Comparison of ENCODE assay signal across 15 cellular contexts in the genomic region with DNA sequence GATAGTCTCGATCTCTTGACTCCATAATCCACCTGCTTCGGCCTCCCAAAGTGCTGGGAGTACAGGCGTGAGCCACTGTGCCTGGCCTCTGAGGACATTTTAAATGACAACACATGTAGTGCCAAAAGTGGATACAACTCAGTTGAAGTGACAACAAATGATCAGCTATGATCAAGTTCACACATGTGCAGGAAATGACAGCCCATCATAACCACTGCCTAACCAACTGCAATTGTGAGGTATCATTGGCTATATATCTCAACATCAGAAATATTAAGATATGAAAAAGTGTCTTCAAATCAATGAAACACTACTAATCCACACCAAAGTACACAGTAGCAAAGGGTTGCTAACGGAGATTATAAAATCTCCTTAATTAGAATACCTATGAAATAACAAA.
DNase-seq lines count a peak whose midpoint lies in the region; ATAC-seq, FAIRE-seq and TF ChIP-seq lines count a peak whose summit lies in the region.
"Had no signal": no experiment of that assay in that cellular context is flagged by ENCODE, and none has a peak within 500 bp of the region (broad histone marks: within the 10 kb centered on the region; RNA-seq: fewer than 3 reads in every experiment).

No MANE protein-coding gene starts in this region.

- no peaks in the 10 kb centered on the region for H3K27me3 Mint-ChIP-seq in activated CD4-positive, alpha-beta T cell treated with anti-CD3 and anti-CD28 coated beads, Interleukin-2, amount 10 ng/mL, durations not matched to agents 24 days and 14 days
- no peaks in the 10 kb centered on the region for H3K27me3 Mint-ChIP-seq in central memory CD8-positive, alpha-beta T cell
- no peaks in the 10 kb centered on the region for H3K27me3 Mint-ChIP-seq in effector memory CD8-positive, alpha-beta T cell
- H3K27me3 Mint-ChIP-seq: B cell had no signal

- H3K27ac Mint-ChIP-seq in activated CD4-positive, alpha-beta T cell treated with anti-CD3 and anti-CD28 coated beads, Interleukin-2, amount 10 ng/mL, durations not matched to agents 24 days and 14 days, result no peak overlapping the region
- no peak overlapping the region for H3K27ac Mint-ChIP-seq in central memory CD8-positive, alpha-beta T cell (ENCODE audit: low read depth)
- H3K27ac Mint-ChIP-seq in effector memory CD8-positive, alpha-beta T cell, result peak overlapping the region; percentile 26 to 75
- H3K27ac Mint-ChIP-seq: B cell; CD8-positive, alpha-beta T cell; H9 had no signal

- H3K4me3 Mint-ChIP-seq in activated CD4-positive, alpha-beta T cell treated with anti-CD3 and anti-CD28 coated beads, Interleukin-2, amount 10 ng/mL, durations not matched to agents 24 days and 14 days, result no peak overlapping the region
- no peak overlapping the region for H3K4me3 Mint-ChIP-seq in central memory CD8-positive, alpha-beta T cell
- no peak overlapping the region for H3K4me3 Mint-ChIP-seq in effector memory CD8-positive, alpha-beta T cell
- H3K4me3 Mint-ChIP-seq: B cell; CD8-positive, alpha-beta T cell; H9 had no signal

- peaks cover 2% of the 10 kb centered on the region for H3K36me3 Mint-ChIP-seq in activated CD4-positive, alpha-beta T cell treated with anti-CD3 and anti-CD28 coated beads, Interleukin-2, amount 10 ng/mL, durations not matched to agents 24 days and 14 days (ENCODE audit: low read depth)
- H3K36me3 Mint-ChIP-seq in central memory CD8-positive, alpha-beta T cell (ENCODE audit: insufficient read depth), result peaks cover 2% of the 10 kb centered on the region
- H3K36me3 Mint-ChIP-seq in effector memory CD8-positive, alpha-beta T cell (ENCODE audit: insufficient read depth), result peaks cover 4% of the 10 kb centered on the region
- H3K36me3 Mint-ChIP-seq: CD8-positive, alpha-beta T cell had no signal

- no peak for FAIRE-seq in GM12891 (lab: Jason Lieb, UNC)
- FAIRE-seq: GM19239, H1 had no signal

- H3K4me1 Mint-ChIP-seq in activated CD4-positive, alpha-beta T cell treated with anti-CD3 and anti-CD28 coated beads, Interleukin-2, amount 10 ng/mL, durations not matched to agents 24 days and 14 days, result peaks cover 31% of the 10 kb centered on the region
- peaks cover 4% of the 10 kb centered on the region for H3K4me1 Mint-ChIP-seq in central memory CD8-positive, alpha-beta T cell
- H3K4me1 Mint-ChIP-seq in effector memory CD8-positive, alpha-beta T cell (ENCODE audit: low read depth in 2 of 2), result peaks cover 10 to 14% of the 10 kb centered on the region in 2 donors

- ATAC-seq in central memory CD8-positive, alpha-beta T cell (replicated peaks; ENCODE audit: extremely low read depth, poor library complexity, severe bottlenecking), result peak; percentile 57
- ATAC-seq in effector memory CD8-positive, alpha-beta T cell (replicated peaks), result peak; percentile 60
- ATAC-seq in HG03521 (IDR thresholded peaks at IDR 0.05; ENCODE audit: unreplicated experiment), result no peak
- ATAC-seq: CD8-positive, alpha-beta T cell had no signal

- DNase-seq in activated CD4-positive, alpha-beta T cell treated with anti-CD3 and anti-CD28 coated beads, Interleukin-2, amount 10 ng/mL, durations not matched to agents 24 days and 14 days, result peak; percentile 56
- DNase-seq in activated CD4-positive, alpha-beta T cell treated with anti-CD3 and anti-CD28 coated beads, Interleukin-2, amount 50 U/mL, for 48 hours, result no peak
- no peak for DNase-seq in central memory CD8-positive, alpha-beta T cell (ENCODE audit: low spot score in 2 of 2)
- no peak for DNase-seq in effector memory CD8-positive, alpha-beta T cell
- DNase-seq in superior temporal gyrus (ENCODE audit: extremely low spot score) (peak; percentile 22), GM12891 (ENCODE audit: insufficient read length, low spot score) (no peak)
- DNase-seq: Calu3; CD8-positive, alpha-beta T cell; DMS79 treated with DMSO at 0.1 percent for 48 hours; GF-D8; H9 had no signal

- intact Hi-C loops in activated CD4-positive, alpha-beta T cell treated with anti-CD3 and anti-CD28 coated beads, Interleukin-2, amount 10 ng/mL, durations not matched to agents 24 days and 14 days (cut with micrococcal nuclease), result no loop called here

- TF ChIP-seq POLR2A in GM12891 (IDR thresholded peaks at IDR 0.05; ENCODE audit: low read depth, low read length), result no peak

- no peaks in the 10 kb centered on the region for H3K9me3 Mint-ChIP-seq in activated CD4-positive, alpha-beta T cell treated with anti-CD3 and anti-CD28 coated beads, Interleukin-2, amount 10 ng/mL, durations not matched to agents 24 days and 14 days
- no peaks in the 10 kb centered on the region for H3K9me3 Mint-ChIP-seq in central memory CD8-positive, alpha-beta T cell
- H3K9me3 Mint-ChIP-seq in effector memory CD8-positive, alpha-beta T cell, result no peaks in the 10 kb centered on the region
- H3K9me3 Mint-ChIP-seq: CD8-positive, alpha-beta T cell; H9 had no signal

TF ChIP-seq in GM12891, 5 proteins besides CTCF, POLR2A, EP300 and RAD21:
- no peak for TF ChIP-seq PAX5 (IDR thresholded peaks at IDR 0.05; ENCODE audit: insufficient read depth, low read length, severe bottlenecking)
- TF ChIP-seq TAF1 (IDR thresholded peaks at IDR 0.05; ENCODE audit: low read depth, low read length), result no peak
- no peak for TF ChIP-seq POLR2AphosphoS5 (IDR thresholded peaks at IDR 0.05; ENCODE audit: low read depth, low read length)
- TF ChIP-seq POU2F2 (IDR thresholded peaks at IDR 0.05; ENCODE audit: low read depth, low read length), result no peak
- no peak for TF ChIP-seq SPI1 (IDR thresholded peaks at IDR 0.05; ENCODE audit: low read depth, low read length)
TF ChIP-seq in GM12891: peak in this region for 0.

Comparison
In these comparisons a context has a peak if more than half of its experiments do, and no peak if none do; other contexts are left out.
1. DNase-seq: peak in activated CD4-positive, alpha-beta T cell treated with anti-CD3 and anti-CD28 coated beads, Interleukin-2, amount 10 ng/mL, durations not matched to agents 24 days and 14 days (single experiment) and superior temporal gyrus (single experiment); none in activated CD4-positive, alpha-beta T cell treated with anti-CD3 and anti-CD28 coated beads, Interleukin-2, amount 50 U/mL, for 48 hours (0 of 2), central memory CD8-positive, alpha-beta T cell (0 of 2), effector memory CD8-positive, alpha-beta T cell (0 of 3) and GM12891 (single experiment).
2. H3K27ac Mint-ChIP-seq: peak in effector memory CD8-positive, alpha-beta T cell (2 of 2); none in activated CD4-positive, alpha-beta T cell treated with anti-CD3 and anti-CD28 coated beads, Interleukin-2, amount 10 ng/mL, durations not matched to agents 24 days and 14 days (single experiment) and central memory CD8-positive, alpha-beta T cell (single experiment).